ENCODE assay signal across 16 cellular contexts in genomic region chr5:112957409-112957808, GRCh38. TPM values are rescaled to one million over a fixed set of nuclear protein-coding genes. Genes with fewer than 3 reads are reported as not detected.
DNase-seq lines count a peak whose midpoint lies in the region; ATAC-seq and TF ChIP-seq lines count a peak whose summit lies in the region.
"Had no signal": no experiment of that assay in that cellular context is flagged by ENCODE, and none has a peak within 500 bp of the region (broad histone marks: within the 10 kb centered on the region; RNA-seq: fewer than 3 reads in every experiment).

No MANE protein-coding gene starts in this region.

- no peaks in the 10 kb centered on the region for H3K27me3 Mint-ChIP-seq in T-helper 17 cell

- no peak for ATAC-seq in T-helper 17 cell
- ATAC-seq in left lobe of liver = peak; percentile 40
- no peak for ATAC-seq in HG02763 (IDR thresholded peaks at IDR 0.05; ENCODE audit: unreplicated experiment)
- ATAC-seq: CD8-positive, alpha-beta T cell; GM23338 had no signal

- H3K9me3 ChIP-seq in T-helper 17 cell (ENCODE audit: control insufficient read depth, low read length, poor library complexity, severe bottlenecking) = no peaks in the 10 kb centered on the region

- no peak overlapping the region for H3K4me3 Mint-ChIP-seq in T-helper 17 cell
- H3K4me3 Mint-ChIP-seq: CD8-positive, alpha-beta T cell; GM23338 had no signal

- H3K27ac Mint-ChIP-seq in T-helper 17 cell = peak overlapping the region; percentile 19
- H3K27ac Mint-ChIP-seq: CD8-positive, alpha-beta T cell; GM23338 had no signal

- H3K4me3 ChIP-seq in AG10803 (ENCODE audit: low read length) = no peak overlapping the region
- H3K4me3 ChIP-seq: GM23338, K562 had no signal

- H3K4me1 Mint-ChIP-seq in T-helper 17 cell = peaks cover 12% of the 10 kb centered on the region

- TF ChIP-seq CTCF in AG10803 (conservative IDR thresholded peaks at IDR 0.05; ENCODE audit: low read length) = no peak

- peak; percentile 26 for DNase-seq in AG10803 (ENCODE audit: low read depth)
- peak; percentile 29 for DNase-seq in M059J (ENCODE audit: low read depth)
- no peak for DNase-seq in T-helper 17 cell
- no peak for DNase-seq in left lobe of liver (ENCODE audit: low spot score)
- no peak for DNase-seq in DMS153 (lab: John Stamatoyannopoulos, UW)
- no peak for DNase-seq in AG08396 (ENCODE audit: low spot score)
- DNase-seq: CD8-positive, alpha-beta T cell; GF-D8; NCI-H1092; NCI-H146; NCI-H2081 treated with DMSO at 0.1 percent for 48 hours; NCI-H510A treated with DMSO at 0.1 percent for 48 hours; NK-92 treated with Interleukin-12 subunit alpha and Interleukin-12 subunit beta, amount 100 ng/mL, for 24 hours had no signal

- H3K36me3 Mint-ChIP-seq in T-helper 17 cell (ENCODE audit: low read depth) = peaks cover 3% of the 10 kb centered on the region
- H3K36me3 Mint-ChIP-seq: CD8-positive, alpha-beta T cell had no signal

RNA-seq across cellular contexts. Expression of gene DCP2, which starts 19.2 kb away (rescaled TPM):
- total RNA-seq in M059J (2014; rRNA removed; shearing (Covaris generic)) = 16.8 and 27.8 TPM in 2 replicates
- total RNA-seq in T-helper 17 cell = 10 to 100 TPM; 80.0 to 83.6 TPM
- total RNA-seq in left lobe of liver = 16.7 TPM

RNA-seq across cellular contexts. Expression of gene REEP5, which starts 35.4 kb away (rescaled TPM):
- 37.3 and 38.5 TPM in 2 replicates for total RNA-seq in M059J (2014; rRNA removed; shearing (Covaris generic))
- total RNA-seq in T-helper 17 cell (10 to 100 TPM; 38.1 to 46.5 TPM), left lobe of liver (73.3 TPM)

Comparison
In these comparisons a context has a peak if more than half of its experiments do, and no peak if none do; other contexts are left out.
1. DNase-seq: peak in AG10803 (single experiment) and M059J (single experiment); none in T-helper 17 cell (0 of 3), left lobe of liver (single experiment), DMS153 (single experiment) and AG08396 (single experiment).